Comparison of ENCODE assay signal across 26 cellular contexts in the genomic region with DNA sequence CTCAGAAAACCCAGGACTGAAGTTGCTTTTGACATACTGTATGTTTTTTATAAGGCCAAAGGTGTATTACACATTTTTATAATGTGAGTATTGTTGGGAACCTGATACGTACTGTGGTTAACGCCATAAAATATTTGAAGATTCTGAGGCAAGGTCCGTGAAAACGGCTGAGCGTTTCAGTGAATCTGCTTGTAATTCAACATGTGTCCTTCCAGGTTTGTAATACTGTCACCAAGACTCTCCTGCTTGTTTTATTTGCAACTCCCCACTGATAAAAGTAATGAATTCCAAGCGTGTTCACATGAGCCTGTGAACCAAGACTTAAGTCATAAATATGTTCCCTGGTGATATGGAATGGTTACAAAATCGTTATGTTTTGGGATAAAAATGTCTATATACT. TPM values are rescaled to one million over a fixed set of nuclear protein-coding genes. Genes with fewer than 3 reads are reported as not detected.
"Had no signal": no experiment of that assay in that cellular context is flagged by ENCODE, and none has a peak within 500 bp of the region (broad histone marks: within the 10 kb centered on the region; RNA-seq: fewer than 3 reads in every experiment).

No MANE protein-coding gene starts in this region.

- H3K36me3 ChIP-seq: lower lobe of right lung, prostate gland, thoracic aorta, vagina had no signal

- H3K4me3 Mint-ChIP-seq: activated CD4-positive, alpha-beta T cell treated with anti-CD3 and anti-CD28 coated beads for 36 hours; activated naive CD8-positive, alpha-beta T cell treated with anti-CD3 and anti-CD28 coated beads for 36 hours; activated T-cell treated with anti-CD3 and anti-CD28 coated beads, Interleukin-2, amount 50 U/mL, for 24 hours; activated T-helper 17 cell treated with anti-CD3 and anti-CD28 coated beads, Interleukin-2, amount 50 U/mL, for 72 hours; naive thymus-derived CD4-positive, alpha-beta T cell; stimulated activated memory B cell treated with anti-CD40 and anti-IgM and Interleukin-4, amounts not matched to agents 10 μg/mL and 1 μg/mL and 100 μg/mL, for 72 hours; T-helper 1 cell treated with Interleukin-12 subunit alpha and Interleukin-12 subunit beta and Interleukin-4 antibody, amounts not matched to agents 30 μg/mL and 1 μg/mL, for 36 hours; WTC11 had no signal

- H3K27me3 Mint-ChIP-seq: activated T-helper 17 cell treated with anti-CD3 and anti-CD28 coated beads, Interleukin-2, amount 50 U/mL, for 72 hours; stimulated activated memory B cell treated with anti-CD40 and anti-IgM and Interleukin-4, amounts not matched to agents 10 μg/mL and 1 μg/mL and 100 μg/mL, for 72 hours; type B pancreatic cell had no signal

- H3K9me3 ChIP-seq: lower lobe of right lung, prostate gland, thoracic aorta, vagina had no signal

- H3K4me1 ChIP-seq: lower lobe of right lung, prostate gland, vagina had no signal

- H3K27me3 ChIP-seq: vagina had no signal

- H3K27ac ChIP-seq: lower lobe of right lung, prostate gland, skin epidermis, thoracic aorta, vagina had no signal

- H3K4me1 Mint-ChIP-seq: activated CD4-positive, alpha-beta T cell treated with anti-CD3 and anti-CD28 coated beads for 36 hours; activated naive CD8-positive, alpha-beta T cell treated with anti-CD3 and anti-CD28 coated beads for 36 hours; activated T-helper 17 cell treated with anti-CD3 and anti-CD28 coated beads, Interleukin-2, amount 50 U/mL, for 72 hours; stimulated activated memory B cell treated with anti-CD40 and anti-IgM and Interleukin-4, amounts not matched to agents 10 μg/mL and 1 μg/mL and 100 μg/mL, for 72 hours; WTC11 had no signal

- H3K4me3 ChIP-seq: lower lobe of right lung, prostate gland, skin epidermis, thoracic aorta, vagina had no signal

- H3K9me3 Mint-ChIP-seq: activated naive CD8-positive, alpha-beta T cell treated with anti-CD3 and anti-CD28 coated beads for 36 hours; activated T-cell treated with anti-CD3 and anti-CD28 coated beads, Interleukin-2, amount 50 U/mL, for 24 hours; activated T-helper 17 cell treated with anti-CD3 and anti-CD28 coated beads, Interleukin-2, amount 50 U/mL, for 72 hours; naive thymus-derived CD4-positive, alpha-beta T cell; stimulated activated memory B cell treated with anti-CD40 and anti-IgM and Interleukin-4, amounts not matched to agents 10 μg/mL and 1 μg/mL and 100 μg/mL, for 72 hours; T-helper 1 cell treated with Interleukin-12 subunit alpha and Interleukin-12 subunit beta and Interleukin-4 antibody, amounts not matched to agents 30 μg/mL and 1 μg/mL, for 36 hours; type B pancreatic cell had no signal

- ATAC-seq: activated CD4-positive, alpha-beta T cell treated with anti-CD3 and anti-CD28 coated beads for 36 hours; activated T-helper 17 cell treated with anti-CD3 and anti-CD28 coated beads, Interleukin-2, amount 50 U/mL, for 72 hours; esophagus mucosa; left cardiac atrium; lower lobe of right lung; naive thymus-derived CD4-positive, alpha-beta T cell; stimulated activated memory B cell treated with anti-CD40 and anti-IgM and Interleukin-4, amounts not matched to agents 10 μg/mL and 1 μg/mL and 100 μg/mL, for 72 hours; WTC11 had no signal

- H3K36me3 Mint-ChIP-seq: activated naive CD8-positive, alpha-beta T cell treated with anti-CD3 and anti-CD28 coated beads for 36 hours; naive thymus-derived CD4-positive, alpha-beta T cell; stimulated activated memory B cell treated with anti-CD40 and anti-IgM and Interleukin-4, amounts not matched to agents 10 μg/mL and 1 μg/mL and 100 μg/mL, for 72 hours; type B pancreatic cell; WTC11 had no signal

- H3K27ac Mint-ChIP-seq: activated CD4-positive, alpha-beta T cell treated with anti-CD3 and anti-CD28 coated beads for 36 hours; activated naive CD8-positive, alpha-beta T cell treated with anti-CD3 and anti-CD28 coated beads for 36 hours; activated T-cell treated with anti-CD3 and anti-CD28 coated beads, Interleukin-2, amount 50 U/mL, for 24 hours; activated T-helper 17 cell treated with anti-CD3 and anti-CD28 coated beads, Interleukin-2, amount 50 U/mL, for 72 hours; naive thymus-derived CD4-positive, alpha-beta T cell; stimulated activated memory B cell treated with anti-CD40 and anti-IgM and Interleukin-4, amounts not matched to agents 10 μg/mL and 1 μg/mL and 100 μg/mL, for 72 hours; T-helper 1 cell treated with Interleukin-12 subunit alpha and Interleukin-12 subunit beta and Interleukin-4 antibody, amounts not matched to agents 30 μg/mL and 1 μg/mL, for 36 hours; type B pancreatic cell; WTC11 had no signal

- DNase-seq: activated CD4-positive, alpha-beta T cell treated with anti-CD3 and anti-CD28 coated beads for 36 hours; activated CD4-positive, alpha-beta T cell treated with anti-CD3 and anti-CD28 coated beads, Interleukin-2, amount 50 U/mL, for 4 hours; activated CD8-positive, alpha-beta memory T cell treated with anti-CD3 and anti-CD28 coated beads for 24 hours; activated CD8-positive, alpha-beta memory T cell treated with anti-CD3 and anti-CD28 coated beads, Interleukin-2, amount 50 U/mL, for 4 hours; activated naive CD4-positive, alpha-beta T cell treated with Interleukin-2 at 50 U/mL for 16 hours; activated naive CD8-positive, alpha-beta T cell treated with anti-CD3 and anti-CD28 coated beads for 36 hours; activated T-cell treated with anti-CD3 and anti-CD28 coated beads, Interleukin-2, amount 50 U/mL, for 24 hours; central memory CD4-positive, alpha-beta T cell; effector memory CD4-positive, alpha-beta T cell; glutamatergic neuron; hypothalamus; left cardiac atrium; lower lobe of right lung; mesendoderm; naive thymus-derived CD4-positive, alpha-beta T cell; T1000 had no signal

RNA-seq across cellular contexts. Expression of gene FRZB, which starts 23.9 kb away (rescaled TPM):
- total RNA-seq: activated CD4-positive, alpha-beta T cell treated with anti-CD3 and anti-CD28 coated beads for 36 hours; activated naive CD8-positive, alpha-beta T cell treated with anti-CD3 and anti-CD28 coated beads for 36 hours; activated T-helper 17 cell treated with anti-CD3 and anti-CD28 coated beads, Interleukin-2, amount 50 U/mL, for 72 hours; naive thymus-derived CD4-positive, alpha-beta T cell had no signal
